In genomic region chr6:96014846-96015245, GRCh38 we compare ENCODE assay signal across 14 cellular contexts. TPM values are rescaled to one million over a fixed set of nuclear protein-coding genes. Genes with fewer than 3 reads are reported as not detected.
DNase-seq lines count a peak whose midpoint lies in the region; ATAC-seq and TF ChIP-seq lines count a peak whose summit lies in the region.
"Had no signal": no experiment of that assay in that cellular context is flagged by ENCODE, and none has a peak within 500 bp of the region (broad histone marks: within the 10 kb centered on the region; RNA-seq: fewer than 3 reads in every experiment).

No MANE protein-coding gene starts in this region.

- H3K4me1 ChIP-seq in A673 (ENCODE audit: insufficient read depth, low read length, poor library complexity, severe bottlenecking) (no peaks in the 10 kb centered on the region), HEK293 (ENCODE audit: control insufficient read depth, insufficient read depth, low read length) (no peaks in the 10 kb centered on the region), gastroesophageal sphincter (peaks cover 0 to 15% (median 0%) of the 10 kb centered on the region in 3 donors)
- H3K4me1 ChIP-seq: BLaER1 had no signal

- ATAC-seq in gastroesophageal sphincter (no peak), GM18861 (IDR thresholded peaks at IDR 0.05; ENCODE audit: unreplicated experiment) (no peak)

- H3K27me3 ChIP-seq in A673 (replicated peaks; ENCODE audit: insufficient read depth, low read depth, low read length, poor library complexity): peaks cover 18% of the 10 kb centered on the region
- H3K27me3 ChIP-seq in gastroesophageal sphincter: peaks cover 25% of the 10 kb centered on the region
- H3K27me3 ChIP-seq: BLaER1 had no signal

- CTCF ChIA-PET in A673 (lab: Charles Lee): no interaction called here
- CTCF ChIA-PET in HEK293 (lab: Yijun Ruan, JAX): interaction anchor here (0.7 kb wide), 1 partner anchor 10 kb away, joined by 3 read pairs; no protein-coding TSS in a partner anchor

- no TSS peak for BruUV-seq in A673 (replicated peaks; lab: Mats Ljungman, UMichigan)

- H3K36me3 ChIP-seq in A673 (ENCODE audit: insufficient read depth, low read length, poor library complexity, severe bottlenecking) (no peaks in the 10 kb centered on the region), HEK293 (ENCODE audit: control insufficient read depth in 2 of 2, insufficient read depth in 1 of 2, low read length in 2 of 2) (no peaks in the 10 kb centered on the region), gastroesophageal sphincter (no peaks in the 10 kb centered on the region)
- H3K36me3 ChIP-seq: BLaER1, neutrophil had no signal

- H3K27me3 Mint-ChIP-seq in brain: peaks cover 26% of the 10 kb centered on the region
- H3K27me3 Mint-ChIP-seq in mesothelial cell of epicardium (ENCODE audit: low read depth): peaks cover 53% of the 10 kb centered on the region

- H3K9me3 Mint-ChIP-seq in brain (no peaks in the 10 kb centered on the region), mesothelial cell of epicardium (no peaks in the 10 kb centered on the region)

- TF ChIP-seq POLR2A in gastroesophageal sphincter (IDR thresholded peaks at IDR 0.05): no peak

- WGBS in gastroesophageal sphincter (ENCODE audit: low coverage in 1 of 2), 2 donors: 11 to 15% methylated on average over 7 to 11 of the region's 11 CpGs

- H3K4me3 ChIP-seq in A673 (ENCODE audit: low read depth, low read length, poor library complexity, severe bottlenecking): peak overlapping the region; percentile 57
- H3K4me3 ChIP-seq in HEK293 (ENCODE audit: low read depth, low read length): peak overlapping the region; percentile 39
- H3K4me3 ChIP-seq in gastroesophageal sphincter: no peak overlapping the region
- H3K4me3 ChIP-seq: BLaER1 had no signal

- TF ChIP-seq CTCF in A673 (conservative IDR thresholded peaks at IDR 0.05; ENCODE audit: low read depth, low read length) (no peak), HEK293 (tag by site-specific recombination; IDR thresholded peaks at IDR 0.05) (no peak), brain (conservative IDR thresholded peaks at IDR 0.05) (no peak), mesothelial cell of epicardium (IDR thresholded peaks at IDR 0.05; ENCODE audit: unreplicated experiment) (no peak), gastroesophageal sphincter (IDR thresholded peaks at IDR 0.05) (no peak)

- H3K27ac ChIP-seq in A673 (ENCODE audit: low read depth, low read length, poor library complexity, severe bottlenecking): peak overlapping the region; percentile 73
- H3K27ac ChIP-seq in HEK293 (ENCODE audit: extremely low read depth, low read depth, low read length): no peak overlapping the region
- H3K27ac ChIP-seq in gastroesophageal sphincter: no peak overlapping the region
- H3K27ac ChIP-seq: BLaER1, neutrophil had no signal

- peaks cover 50% of the 10 kb centered on the region for H3K4me1 Mint-ChIP-seq in brain
- peaks cover 23% of the 10 kb centered on the region for H3K4me1 Mint-ChIP-seq in mesothelial cell of epicardium

- DNase-seq in A673 (ENCODE audit: low spot score): no peak
- no peak for DNase-seq in mesothelial cell of epicardium (ENCODE audit: low spot score in 2 of 2, unreplicated experiment in 2 of 2)
- no peak for DNase-seq in GM19238 (ENCODE audit: insufficient read length, low spot score)
- no peak for DNase-seq in stimulated activated CD4-positive, alpha-beta T cell treated with anti-CD3 and anti-CD28 coated beads, Interleukin-4, amount 100 ng/mL, for 1 hour
- DNase-seq: activated CD4-positive, alpha-beta T cell treated with anti-CD3 and anti-CD28 coated beads, Interleukin-2, amount 50 U/mL, for 1 hour; activated effector memory CD4-positive, alpha-beta T cell treated with Interleukin-2 at 50 U/mL for 16 hours; stimulated activated CD4-positive, alpha-beta T cell treated with anti-CD3 and anti-CD28 coated beads, Interleukin-15, amount 100 ng/mL, for 24 hours had no signal

- TF ChIP-seq EP300 in gastroesophageal sphincter (IDR thresholded peaks at IDR 0.05): no peak

- H3K27ac Mint-ChIP-seq in brain (peak overlapping the region; percentile 94 to 99 (median 97)), mesothelial cell of epicardium (no peak overlapping the region)

- H3K9me3 ChIP-seq in A673 (ENCODE audit: low read depth, low read length, poor library complexity, severe bottlenecking) (no peaks in the 10 kb centered on the region), HEK293 (ENCODE audit: control insufficient read depth, insufficient read depth, low read depth, low read length) (no peaks in the 10 kb centered on the region), gastroesophageal sphincter (no peaks in the 10 kb centered on the region)
- H3K9me3 ChIP-seq: neutrophil had no signal

- intact Hi-C loops in A673 (cut with micrococcal nuclease; ENCODE audit: unreplicated experiment): no loop called here

- no peaks in the 10 kb centered on the region for H3K36me3 Mint-ChIP-seq in brain
- no peaks in the 10 kb centered on the region for H3K36me3 Mint-ChIP-seq in mesothelial cell of epicardium

- peak overlapping the region; percentile 86 to 95 (median 93) for H3K4me3 Mint-ChIP-seq in brain
- peak overlapping the region; percentile 76 for H3K4me3 Mint-ChIP-seq in mesothelial cell of epicardium

- POLR2A ChIA-PET in A673 (lab: Charles Lee; ENCODE audit: low non-redundant PET) (no interaction called here), HEK293 (lab: Yijun Ruan, JAX) (no interaction called here)

TF ChIP-seq in HEK293, 187 proteins besides CTCF, POLR2A, EP300 and RAD21:
- no peak for TF ChIP-seq ZBTB17 (tag by site-specific recombination; IDR thresholded peaks at IDR 0.05)

RNA-seq across cellular contexts. Expression of gene FUT9, which starts 0.9 kb away (rescaled TPM):
- total RNA-seq in A673 (2021) (4.3 and 5.1 TPM in 2 replicates), mesothelial cell of epicardium (2.7 to 3.1 TPM (median 3.0 TPM) in 3 replicates), gastroesophageal sphincter (under 1 TPM in 1 of 4 donors, not detected in 3; under 0.01 TPM)
- 0.85 TPM for polyA plus RNA-seq in brain (ENCODE audit: insufficient read depth, low read depth, low replicate concordance)
- total RNA-seq: bronchial epithelial cell had no signal

Comparison
In these comparisons a context has a peak if more than half of its experiments do, and no peak if none do; other contexts are left out.
1. H3K4me3 ChIP-seq: peak in A673 (single experiment) and HEK293 (single experiment); none in gastroesophageal sphincter (0 of 2).